ENCODE assay signal across 9 cellular contexts in genomic region chr4:113878718-113879117, GRCh38.
DNase-seq lines count a peak whose midpoint lies in the region; ATAC-seq, FAIRE-seq and TF ChIP-seq lines count a peak whose summit lies in the region.
"Had no signal": no experiment of that assay in that cellular context is flagged by ENCODE, and none has a peak within 500 bp of the region (broad histone marks: within the 10 kb centered on the region; RNA-seq: fewer than 3 reads in every experiment).

No MANE protein-coding gene starts in this region.

- H3K27me3 Mint-ChIP-seq in astrocyte (ENCODE audit: low read depth, unreplicated experiment), result no peaks in the 10 kb centered on the region

- no peaks in the 10 kb centered on the region for H3K27me3 ChIP-seq in astrocyte (ENCODE audit: insufficient read depth, low read length)

- ATAC-seq in HG02938 (IDR thresholded peaks at IDR 0.05; ENCODE audit: unreplicated experiment) (no peak), GM21528 (IDR thresholded peaks at IDR 0.05; ENCODE audit: low FRiP score, unreplicated experiment) (no peak), HG03342 (IDR thresholded peaks at IDR 0.05; ENCODE audit: unreplicated experiment) (no peak)

- FAIRE-seq in astrocyte (lab: Jason Lieb, UNC), result no peak

- H3K27ac ChIP-seq in astrocyte (ENCODE audit: low read depth, low read length), result peak overlapping the region; percentile 38

- peak; percentile 41 for DNase-seq in DMS 273 (lab: John Stamatoyannopoulos, UW; ENCODE audit: unreplicated experiment)
- peak; percentile 59 for DNase-seq in HT1080 (ENCODE audit: low read depth)
- peak; percentile 75 for DNase-seq in astrocyte (ENCODE audit: low read depth)
- DNase-seq in left kidney (ENCODE audit: low read depth, low spot score), result peak; percentile 72
- DNase-seq in middle frontal gyrus (ENCODE audit: extremely low spot score, low spot score), result no peak
- DNase-seq: occipital lobe had no signal

- no peaks in the 10 kb centered on the region for H4K20me1 ChIP-seq in astrocyte (ENCODE audit: insufficient read depth, low read length)

- no peaks in the 10 kb centered on the region for H3K9me3 ChIP-seq in astrocyte (ENCODE audit: insufficient read depth, low read depth, low read length)

- peaks cover 7% of the 10 kb centered on the region for H3K4me1 Mint-ChIP-seq in astrocyte (ENCODE audit: low read depth, unreplicated experiment)

- H3K79me2 ChIP-seq in astrocyte (ENCODE audit: insufficient read depth, low read length), result no peaks in the 10 kb centered on the region

- H3K9me3 Mint-ChIP-seq in astrocyte (ENCODE audit: unreplicated experiment), result no peaks in the 10 kb centered on the region

- H3K27ac Mint-ChIP-seq in astrocyte (ENCODE audit: unreplicated experiment), result peak overlapping the region; percentile 71

- TF ChIP-seq CTCF in astrocyte (IDR thresholded peaks at IDR 0.05; ENCODE audit: insufficient read depth, low read depth, low read length), result peak; percentile 51

- H3K4me3 ChIP-seq in astrocyte (ENCODE audit: insufficient read depth, low read depth, low read length), result no peak overlapping the region

- no peaks in the 10 kb centered on the region for H3K36me3 Mint-ChIP-seq in astrocyte (ENCODE audit: low read depth, unreplicated experiment)

- peaks cover 3% of the 10 kb centered on the region for H3K36me3 ChIP-seq in astrocyte (ENCODE audit: insufficient read depth, low read length)

- no peak overlapping the region for H3K9ac ChIP-seq in astrocyte (ENCODE audit: low read length)

- no peak overlapping the region for H3K4me3 Mint-ChIP-seq in astrocyte (ENCODE audit: unreplicated experiment)

- H3K4me2 ChIP-seq in astrocyte (ENCODE audit: low read length), result no peak overlapping the region

- H3K4me1 ChIP-seq in astrocyte (ENCODE audit: insufficient read depth, low read length), result peaks cover 4% of the 10 kb centered on the region

- H2AFZ ChIP-seq in astrocyte (ENCODE audit: low read depth, low read length), result no peak overlapping the region
